18 cellular contexts compared by ENCODE assay signal in genomic region chr12:104480012-104480411, GRCh38. TPM values are rescaled to one million over a fixed set of nuclear protein-coding genes. Genes with fewer than 3 reads are reported as not detected.
DNase-seq lines count a peak whose midpoint lies in the region; ATAC-seq and TF ChIP-seq lines count a peak whose summit lies in the region.
"Had no signal": no experiment of that assay in that cellular context is flagged by ENCODE, and none has a peak within 500 bp of the region (broad histone marks: within the 10 kb centered on the region; RNA-seq: fewer than 3 reads in every experiment).

No MANE protein-coding gene starts in this region.

- H3K27ac Mint-ChIP-seq in activated T-cell treated with anti-CD3 and anti-CD28 coated beads, Interleukin-2, amount 50 U/mL, for 72 hours, result peak overlapping the region; percentile 29
- H3K27ac Mint-ChIP-seq in activated T-helper 17 cell treated with anti-CD3 and anti-CD28 coated beads, Interleukin-2, amount 50 U/mL, for 72 hours, result peak overlapping the region; percentile 88
- H3K27ac Mint-ChIP-seq in stimulated activated effector memory CD8-positive, alpha-beta T cell treated with anti-CD3 and anti-CD28 coated beads, Interleukin-12 subunit alpha, Interleukin-12 subunit beta, amount 100 ng/mL, for 72 hours, result peak overlapping the region; percentile 99

- H3K9me3 ChIP-seq in upper lobe of left lung, result no peaks in the 10 kb centered on the region
- H3K9me3 ChIP-seq: Caco-2, MG63 had no signal

- peaks cover 3 to 12% of the 10 kb centered on the region in 2 donors for H3K36me3 Mint-ChIP-seq in activated T-cell treated with anti-CD3 and anti-CD28 coated beads, Interleukin-2, amount 50 U/mL, for 72 hours (ENCODE audit: insufficient read depth in 2 of 2)
- H3K36me3 Mint-ChIP-seq in activated T-helper 17 cell treated with anti-CD3 and anti-CD28 coated beads, Interleukin-2, amount 50 U/mL, for 72 hours (ENCODE audit: low read depth), result peaks cover 28% of the 10 kb centered on the region
- peaks cover 29% of the 10 kb centered on the region for H3K36me3 Mint-ChIP-seq in stimulated activated effector memory CD8-positive, alpha-beta T cell treated with anti-CD3 and anti-CD28 coated beads, Interleukin-12 subunit alpha, Interleukin-12 subunit beta, amount 100 ng/mL, for 72 hours

- 88 to 96% methylated on average over 3 of the region's 3 CpGs for WGBS in upper lobe of left lung, 2 donors

- no peak for TF ChIP-seq POLR2A in upper lobe of left lung (IDR thresholded peaks at IDR 0.05)

- H3K9me3 Mint-ChIP-seq in activated T-cell treated with anti-CD3 and anti-CD28 coated beads, Interleukin-2, amount 50 U/mL, for 72 hours, result no peaks in the 10 kb centered on the region
- H3K9me3 Mint-ChIP-seq in activated T-helper 17 cell treated with anti-CD3 and anti-CD28 coated beads, Interleukin-2, amount 50 U/mL, for 72 hours, result no peaks in the 10 kb centered on the region
- no peaks in the 10 kb centered on the region for H3K9me3 Mint-ChIP-seq in stimulated activated effector memory CD8-positive, alpha-beta T cell treated with anti-CD3 and anti-CD28 coated beads, Interleukin-12 subunit alpha, Interleukin-12 subunit beta, amount 100 ng/mL, for 72 hours

- H3K4me1 Mint-ChIP-seq in activated T-cell treated with anti-CD3 and anti-CD28 coated beads, Interleukin-2, amount 50 U/mL, for 72 hours (ENCODE audit: low read depth), result peaks cover 82% of the 10 kb centered on the region
- H3K4me1 Mint-ChIP-seq in activated T-helper 17 cell treated with anti-CD3 and anti-CD28 coated beads, Interleukin-2, amount 50 U/mL, for 72 hours, result peaks cover 59% of the 10 kb centered on the region
- H3K4me1 Mint-ChIP-seq in stimulated activated effector memory CD8-positive, alpha-beta T cell treated with anti-CD3 and anti-CD28 coated beads, Interleukin-12 subunit alpha, Interleukin-12 subunit beta, amount 100 ng/mL, for 72 hours, result peaks cover 85% of the 10 kb centered on the region

- H3K4me3 ChIP-seq in upper lobe of left lung, result no peak overlapping the region
- H3K4me3 ChIP-seq: MG63 had no signal

- no peak for ATAC-seq in activated T-cell treated with anti-CD3 and anti-CD28 coated beads, Interleukin-2, amount 50 U/mL, for 72 hours (replicated peaks in 1 of 2)
- ATAC-seq in activated T-helper 17 cell treated with anti-CD3 and anti-CD28 coated beads, Interleukin-2, amount 50 U/mL, for 72 hours (replicated peaks), result no peak
- no peak for ATAC-seq in stimulated activated effector memory CD8-positive, alpha-beta T cell treated with anti-CD3 and anti-CD28 coated beads, Interleukin-12 subunit alpha, Interleukin-12 subunit beta, amount 100 ng/mL, for 72 hours
- ATAC-seq in HG02884 (IDR thresholded peaks at IDR 0.05; ENCODE audit: unreplicated experiment), result no peak
- no peak for ATAC-seq in upper lobe of left lung (ENCODE audit: low FRiP score in 2 of 2)
- ATAC-seq: Right ventricle myocardium inferior had no signal

- TF ChIP-seq CTCF in upper lobe of left lung (IDR thresholded peaks at IDR 0.05), result no peak

- TF ChIP-seq EP300 in upper lobe of left lung (IDR thresholded peaks at IDR 0.05), result no peak

- no peak overlapping the region for H3K4me3 Mint-ChIP-seq in activated T-cell treated with anti-CD3 and anti-CD28 coated beads, Interleukin-2, amount 50 U/mL, for 72 hours
- H3K4me3 Mint-ChIP-seq in activated T-helper 17 cell treated with anti-CD3 and anti-CD28 coated beads, Interleukin-2, amount 50 U/mL, for 72 hours, result peak overlapping the region; percentile 23
- no peak overlapping the region for H3K4me3 Mint-ChIP-seq in stimulated activated effector memory CD8-positive, alpha-beta T cell treated with anti-CD3 and anti-CD28 coated beads, Interleukin-12 subunit alpha, Interleukin-12 subunit beta, amount 100 ng/mL, for 72 hours

- DNase-seq in activated T-cell treated with anti-CD3 and anti-CD28 coated beads, Interleukin-2, amount 50 U/mL, for 72 hours, result no peak
- DNase-seq in activated T-cell treated with anti-CD3 and anti-CD28 coated beads for 4 hours (no peak), OCI-M1 (lab: John Stamatoyannopoulos, UW) (peak; percentile 33), NCI-H510A (lab: John Stamatoyannopoulos, UW) (no peak), upper lobe of left lung (no peak)
- DNase-seq in stimulated activated effector memory CD8-positive, alpha-beta T cell treated with anti-CD3 and anti-CD28 coated beads, Interleukin-12 subunit alpha, Interleukin-12 subunit beta, amount 100 ng/mL, for 72 hours (ENCODE audit: low spot score in 2 of 2), result no peak
- DNase-seq: activated CD4-positive, alpha-beta T cell treated with anti-CD3 and anti-CD28 coated beads, Interleukin-2, amount 50 U/mL, for 1 hour; aorta; Caco-2; EL; foreskin fibroblast; MG63; NCI-H187 treated with DMSO at 0.1 percent for 48 hours; NCI-H446; stimulated activated naive CD4-positive, alpha-beta T cell treated with Interleukin-2 at 50 U/mL for 16 hours had no signal

- H3K27me3 Mint-ChIP-seq in activated T-cell treated with anti-CD3 and anti-CD28 coated beads, Interleukin-2, amount 50 U/mL, for 72 hours (ENCODE audit: low read depth), result no peaks in the 10 kb centered on the region
- no peaks in the 10 kb centered on the region for H3K27me3 Mint-ChIP-seq in activated T-helper 17 cell treated with anti-CD3 and anti-CD28 coated beads, Interleukin-2, amount 50 U/mL, for 72 hours

- no peaks in the 10 kb centered on the region for H3K27me3 ChIP-seq in upper lobe of left lung
- H3K27me3 ChIP-seq: MG63 had no signal

- H3K27ac ChIP-seq in upper lobe of left lung, result no peak overlapping the region

- peaks cover 19 to 41% (median 23%) of the 10 kb centered on the region in 4 donors for H3K4me1 ChIP-seq in upper lobe of left lung
- H3K4me1 ChIP-seq: Caco-2 had no signal

- peaks cover 0 to 3% (median 0%) of the 10 kb centered on the region in 4 donors for H3K36me3 ChIP-seq in upper lobe of left lung
- H3K36me3 ChIP-seq: MG63 had no signal

RNA-seq across cellular contexts. Expression of gene CHST11, which starts 23.3 kb away (rescaled TPM):
- 10 to 100 TPM; 47.2 to 57.7 TPM for total RNA-seq in activated T-cell treated with anti-CD3 and anti-CD28 coated beads, Interleukin-2, amount 50 U/mL, for 72 hours
- 10 to 100 TPM; 36.2 to 61.7 TPM for total RNA-seq in activated T-helper 17 cell treated with anti-CD3 and anti-CD28 coated beads, Interleukin-2, amount 50 U/mL, for 72 hours
- 100 to 1,000 TPM in 1 of 6 donors, 10 to 100 TPM in 5; 40.4 to 234 (median 58.4) TPM for total RNA-seq in upper lobe of left lung

Comparison
In these comparisons a context has a peak if more than half of its experiments do, and no peak if none do; other contexts are left out.
1. H3K27ac Mint-ChIP-seq: peak in every context shown above with its lines; median percentile 99 in stimulated activated effector memory CD8-positive, alpha-beta T cell treated with anti-CD3 and anti-CD28 coated beads, Interleukin-12 subunit alpha, Interleukin-12 subunit beta, amount 100 ng/mL, for 72 hours; 88 in activated T-helper 17 cell treated with anti-CD3 and anti-CD28 coated beads, Interleukin-2, amount 50 U/mL, for 72 hours; 29 in activated T-cell treated with anti-CD3 and anti-CD28 coated beads, Interleukin-2, amount 50 U/mL, for 72 hours.